In genomic region chr14:80987235-80988032, GRCh38 we compare ENCODE assay signal across 8 cellular contexts. TPM values are rescaled to one million over a fixed set of nuclear protein-coding genes. Genes with fewer than 3 reads are reported as not detected.
DNase-seq lines count a peak whose midpoint lies in the region; ATAC-seq and TF ChIP-seq lines count a peak whose summit lies in the region.

No MANE protein-coding gene starts in this region.

- H3K4me1 Mint-ChIP-seq in activated CD4-positive, alpha-beta T cell treated with anti-CD3 and anti-CD28 coated beads for 36 hours, result no peaks in the 10 kb centered on the region

- no peaks in the 10 kb centered on the region for H3K36me3 Mint-ChIP-seq in activated CD4-positive, alpha-beta T cell treated with anti-CD3 and anti-CD28 coated beads for 36 hours (ENCODE audit: low read depth)

- TF ChIP-seq CTCF in coronary artery (IDR thresholded peaks at IDR 0.05) (peak; percentile 71), lower leg skin (IDR thresholded peaks at IDR 0.05) (peak in 1 of 3 donors; percentile 67)

- peaks cover 9% of the 10 kb centered on the region for H3K27me3 Mint-ChIP-seq in activated CD4-positive, alpha-beta T cell treated with anti-CD3 and anti-CD28 coated beads for 36 hours

- peak; percentile 63 for ATAC-seq in HG03039 (IDR thresholded peaks at IDR 0.05; ENCODE audit: unreplicated experiment)
- ATAC-seq in activated CD4-positive, alpha-beta T cell treated with anti-CD3 and anti-CD28 coated beads for 36 hours, result peak; percentile 34

- no peak for TF ChIP-seq POLR2A in lower leg skin (IDR thresholded peaks at IDR 0.05)

- no peak overlapping the region for H3K27ac ChIP-seq in coronary artery

- WGBS in lower leg skin, 2 donors, result 27% methylated on average over 6 of the region's 6 CpGs

- no peak overlapping the region for H3K4me3 Mint-ChIP-seq in activated CD4-positive, alpha-beta T cell treated with anti-CD3 and anti-CD28 coated beads for 36 hours

- no peaks in the 10 kb centered on the region for H3K9me3 Mint-ChIP-seq in activated CD4-positive, alpha-beta T cell treated with anti-CD3 and anti-CD28 coated beads for 36 hours (ENCODE audit: low read depth)

- no peak overlapping the region for H3K27ac Mint-ChIP-seq in activated CD4-positive, alpha-beta T cell treated with anti-CD3 and anti-CD28 coated beads for 36 hours

- DNase-seq in activated gamma-delta T cell treated with Interleukin-2 at 50 U/mL for 16 hours (peak; percentile 60), activated gamma-delta T cell (lab: John Stamatoyannopoulos, UW) (no peak), NCI-H2171 treated with DMSO at 0.1 percent for 48 hours (lab: John Stamatoyannopoulos, UW) (peak; percentile 98), coronary artery (ENCODE audit: low spot score) (no peak), lower leg skin (ENCODE audit: low spot score in 2 of 2) (peak; percentile 64 to 91)
- peak; percentile 74 for DNase-seq in activated CD4-positive, alpha-beta T cell treated with anti-CD3 and anti-CD28 coated beads for 36 hours
- peak; percentile 13 for DNase-seq in stimulated activated CD8-positive, alpha-beta memory T cell treated with anti-CD3 and anti-CD28 coated beads, Interleukin-15, amount 100 ng/mL, for 24 hours (ENCODE audit: low read depth)

- no peak overlapping the region for H3K4me3 ChIP-seq in coronary artery
- H3K4me3 ChIP-seq in lower leg skin (ENCODE audit: low read depth, poor library complexity, severe bottlenecking), result no peak overlapping the region

- POLR2A ChIA-PET in activated CD4-positive, alpha-beta T cell treated with anti-CD3 and anti-CD28 coated beads for 36 hours (lab: Charles Lee), result interaction anchor here (0.7 to 0.9 kb wide), 2 partner anchors 28 to 56 kb away, joined by 4 to 6 read pairs; no protein-coding TSS in a partner anchor

- CTCF ChIA-PET in activated CD4-positive, alpha-beta T cell treated with anti-CD3 and anti-CD28 coated beads for 36 hours (lab: Charles Lee), result interaction anchor here (0.5 to 7.3 kb wide), 41 partner anchors 9 to 931 kb away, joined by 3 to 119 read pairs (median 3); partner anchors contain the start of genes CEP128 and TSHR

- intact Hi-C loops in activated CD4-positive, alpha-beta T cell treated with anti-CD3 and anti-CD28 coated beads for 36 hours (cut with DNase I, micrococcal nuclease), result loop anchor here (1.0 to 5.0 kb wide), 7 partner anchors 28 to 931 kb away; partner anchors contain the start of gene TSHR (in 1 of the 2)
- intact Hi-C loops in lower leg skin (cut with DNase I; ENCODE audit: low total_unique reads), result no loop called here

RNA-seq across cellular contexts. Expression of gene TSHR, which starts 32.0 kb away (rescaled TPM):
- not detected for total RNA-seq in activated CD4-positive, alpha-beta T cell treated with anti-CD3 and anti-CD28 coated beads for 36 hours
- total RNA-seq in lower leg skin, result 1 to 10 TPM in 2 of 4 donors, under 1 TPM in 1, not detected in 1; 0.99 to 1.8 (median 1.1) TPM

RNA-seq across cellular contexts. Expression of gene CEP128, which starts 45.9 kb away (rescaled TPM):
- 10 to 100 TPM; 18.6 to 21.6 TPM for total RNA-seq in activated CD4-positive, alpha-beta T cell treated with anti-CD3 and anti-CD28 coated beads for 36 hours
- 10 to 100 TPM in 1 of 4 donors, 1 to 10 TPM in 3; 5.9 to 10.5 (median 9.0) TPM for total RNA-seq in lower leg skin

Comparison
In these comparisons a context has a peak if more than half of its experiments do, and no peak if none do; other contexts are left out.
1. DNase-seq: peak in activated gamma-delta T cell treated with Interleukin-2 at 50 U/mL for 16 hours (single experiment), NCI-H2171 treated with DMSO at 0.1 percent for 48 hours (single experiment), activated CD4-positive, alpha-beta T cell treated with anti-CD3 and anti-CD28 coated beads for 36 hours (single experiment), lower leg skin (2 of 2) and stimulated activated CD8-positive, alpha-beta memory T cell treated with anti-CD3 and anti-CD28 coated beads, Interleukin-15, amount 100 ng/mL, for 24 hours (single experiment); none in activated gamma-delta T cell (single experiment) and coronary artery (single experiment).